1 cellular context compared by ENCODE assay signal in genomic region chr20:35447082-35447789, GRCh38.
TF ChIP-seq lines count a peak whose summit lies in the region.

No MANE protein-coding gene starts in this region.

TF ChIP-seq in HepG2, 621 proteins besides CTCF, POLR2A, EP300 and RAD21 (continued from another document and continues in another):
- TF ChIP-seq CEBPZ (IDR thresholded peaks at IDR 0.05; ENCODE audit: low read length) = no peak
- TF ChIP-seq SAP130 (CRISPR knock-in tag; IDR thresholded peaks at IDR 0.05; ENCODE audit: low read depth) = peak; percentile 65; the same call in 1 of the 2 replicates
- no peak for TF ChIP-seq ZNF136 (CRISPR knock-in tag; IDR thresholded peaks at IDR 0.05; ENCODE audit: low read depth)
- TF ChIP-seq FOXJ3 (CRISPR knock-in tag; IDR thresholded peaks at IDR 0.05; ENCODE audit: borderline replicate concordance) = no peak; the same call in 1 of the 2 replicates
- 0 out of 2 replicates have a peak, but pooled peaks have one; percentile 40 for TF ChIP-seq NCOA2 (CRISPR knock-in tag; IDR thresholded peaks at IDR 0.05)
- peak; percentile 57; the same call in 1 of the 2 replicates for TF ChIP-seq ZGPAT (CRISPR knock-in tag; IDR thresholded peaks at IDR 0.05)
- TF ChIP-seq ZFP36 (IDR thresholded peaks at IDR 0.05; ENCODE audit: borderline replicate concordance, low read depth, low read length, partially characterized antibody) = no peak
- TF ChIP-seq TRAFD1 (CRISPR knock-in tag; IDR thresholded peaks at IDR 0.05; ENCODE audit: borderline replicate concordance) = no peak
- no peak for TF ChIP-seq SIN3A (IDR thresholded peaks at IDR 0.05; ENCODE audit: borderline replicate concordance, low read depth, low read length)
- no peak for TF ChIP-seq ATF7-NPFF (CRISPR knock-in tag; IDR thresholded peaks at IDR 0.05; ENCODE audit: low read depth)
- no peak for TF ChIP-seq HNRNPL (IDR thresholded peaks at IDR 0.05; ENCODE audit: low read depth, low read length)
- no peak for TF ChIP-seq GTF2F1 (IDR thresholded peaks at IDR 0.05; ENCODE audit: low read length)
- TF ChIP-seq, protein P1, sequence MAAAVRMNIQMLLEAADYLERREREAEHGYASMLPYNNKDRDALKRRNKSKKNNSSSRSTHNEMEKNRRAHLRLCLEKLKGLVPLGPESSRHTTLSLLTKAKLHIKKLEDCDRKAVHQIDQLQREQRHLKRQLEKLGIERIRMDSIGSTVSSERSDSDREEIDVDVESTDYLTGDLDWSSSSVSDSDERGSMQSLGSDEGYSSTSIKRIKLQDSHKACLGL (CRISPR knock-in tag; IDR thresholded peaks at IDR 0.05) = no peak
- TF ChIP-seq RFXANK (CRISPR knock-in tag; IDR thresholded peaks at IDR 0.05) = no peak
- TF ChIP-seq KDM2A (CRISPR knock-in tag; IDR thresholded peaks at IDR 0.05; ENCODE audit: borderline replicate concordance, low read depth) = peak; percentile 79; the same call in 1 of the 2 replicates
- TF ChIP-seq HNRNPK (IDR thresholded peaks at IDR 0.05; ENCODE audit: low read depth, low read length, poor library complexity, severe bottlenecking) = no peak
- no peak for TF ChIP-seq SIX1 (CRISPR knock-in tag; IDR thresholded peaks at IDR 0.05; ENCODE audit: borderline replicate concordance)
- TF ChIP-seq ZNF543 (CRISPR knock-in tag; IDR thresholded peaks at IDR 0.05) = 0 out of 2 replicates have a peak, but pooled peaks have one; percentile 24
- no peak for TF ChIP-seq NAIF1 (CRISPR knock-in tag; IDR thresholded peaks at IDR 0.05; ENCODE audit: borderline replicate concordance)
- TF ChIP-seq REPIN1 (CRISPR knock-in tag; IDR thresholded peaks at IDR 0.05; ENCODE audit: borderline replicate concordance, low read depth) = peak; percentile 75; the same call in 1 of the 2 replicates
- TF ChIP-seq PHF5A (CRISPR knock-in tag; IDR thresholded peaks at IDR 0.05; ENCODE audit: low read depth, unreplicated experiment) = no peak
- TF ChIP-seq, protein P2, sequence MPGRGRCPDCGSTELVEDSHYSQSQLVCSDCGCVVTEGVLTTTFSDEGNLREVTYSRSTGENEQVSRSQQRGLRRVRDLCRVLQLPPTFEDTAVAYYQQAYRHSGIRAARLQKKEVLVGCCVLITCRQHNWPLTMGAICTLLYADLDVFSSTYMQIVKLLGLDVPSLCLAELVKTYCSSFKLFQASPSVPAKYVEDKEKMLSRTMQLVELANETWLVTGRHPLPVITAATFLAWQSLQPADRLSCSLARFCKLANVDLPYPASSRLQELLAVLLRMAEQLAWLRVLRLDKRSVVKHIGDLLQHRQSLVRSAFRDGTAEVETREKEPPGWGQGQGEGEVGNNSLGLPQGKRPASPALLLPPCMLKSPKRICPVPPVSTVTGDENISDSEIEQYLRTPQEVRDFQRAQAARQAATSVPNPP (CRISPR knock-in tag; IDR thresholded peaks at IDR 0.05) = no peak
- TF ChIP-seq TOE1 (CRISPR knock-in tag; IDR thresholded peaks at IDR 0.05) = no peak; the same call in 1 of the 2 replicates
- no peak for TF ChIP-seq ZNF296 (CRISPR knock-in tag; conservative IDR thresholded peaks at IDR 0.05)
- TF ChIP-seq ZNF33B (CRISPR knock-in tag; IDR thresholded peaks at IDR 0.05) = no peak
- TF ChIP-seq BORCS8-MEF2B (CRISPR knock-in tag; IDR thresholded peaks at IDR 0.05) = peak; percentile 35; the same call in 1 of the 2 replicates
- TF ChIP-seq U2AF1 (optimal IDR thresholded peaks at IDR 0.05; ENCODE audit: low read depth, low read length) = no peak
- no peak for TF ChIP-seq MAFF (IDR thresholded peaks at IDR 0.05; ENCODE audit: low read depth, low read length)
- no peak for TF ChIP-seq ATAD3A (CRISPR knock-in tag; IDR thresholded peaks at IDR 0.05)
- TF ChIP-seq KLF9 (CRISPR knock-in tag; IDR thresholded peaks at IDR 0.05; ENCODE audit: low read depth) = no peak
- peak; percentile 89 for TF ChIP-seq SMC3 (IDR thresholded peaks at IDR 0.05; ENCODE audit: low read length)
- no peak for TF ChIP-seq ZNF674 (CRISPR knock-in tag; IDR thresholded peaks at IDR 0.05; ENCODE audit: low read depth)
- no peak for TF ChIP-seq SAFB2 (CRISPR knock-in tag; IDR thresholded peaks at IDR 0.05; ENCODE audit: borderline replicate concordance, low read depth)
- TF ChIP-seq ZEB1 (IDR thresholded peaks at IDR 0.05; ENCODE audit: insufficient replicate concordance, low read depth) = no peak
- no peak for TF ChIP-seq ZNF326 (CRISPR knock-in tag; IDR thresholded peaks at IDR 0.05; ENCODE audit: borderline replicate concordance)
- no peak for TF ChIP-seq SRF (IDR thresholded peaks at IDR 0.05; ENCODE audit: low read depth, low read length)
- TF ChIP-seq, protein P3, sequence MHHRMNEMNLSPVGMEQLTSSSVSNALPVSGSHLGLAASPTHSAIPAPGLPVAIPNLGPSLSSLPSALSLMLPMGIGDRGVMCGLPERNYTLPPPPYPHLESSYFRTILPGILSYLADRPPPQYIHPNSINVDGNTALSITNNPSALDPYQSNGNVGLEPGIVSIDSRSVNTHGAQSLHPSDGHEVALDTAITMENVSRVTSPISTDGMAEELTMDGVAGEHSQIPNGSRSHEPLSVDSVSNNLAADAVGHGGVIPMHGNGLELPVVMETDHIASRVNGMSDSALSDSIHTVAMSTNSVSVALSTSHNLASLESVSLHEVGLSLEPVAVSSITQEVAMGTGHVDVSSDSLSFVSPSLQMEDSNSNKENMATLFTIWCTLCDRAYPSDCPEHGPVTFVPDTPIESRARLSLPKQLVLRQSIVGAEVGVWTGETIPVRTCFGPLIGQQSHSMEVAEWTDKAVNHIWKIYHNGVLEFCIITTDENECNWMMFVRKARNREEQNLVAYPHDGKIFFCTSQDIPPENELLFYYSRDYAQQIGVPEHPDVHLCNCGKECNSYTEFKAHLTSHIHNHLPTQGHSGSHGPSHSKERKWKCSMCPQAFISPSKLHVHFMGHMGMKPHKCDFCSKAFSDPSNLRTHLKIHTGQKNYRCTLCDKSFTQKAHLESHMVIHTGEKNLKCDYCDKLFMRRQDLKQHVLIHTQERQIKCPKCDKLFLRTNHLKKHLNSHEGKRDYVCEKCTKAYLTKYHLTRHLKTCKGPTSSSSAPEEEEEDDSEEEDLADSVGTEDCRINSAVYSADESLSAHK (CRISPR knock-in tag; IDR thresholded peaks at IDR 0.05; ENCODE audit: borderline replicate concordance) = no peak
- no peak for TF ChIP-seq MXI1 (IDR thresholded peaks at IDR 0.05; ENCODE audit: borderline replicate concordance, low read depth, low read length)
- TF ChIP-seq TAF1 (CRISPR knock-in tag; IDR thresholded peaks at IDR 0.05) = peak; percentile 33; the same call in 1 of the 2 replicates
- TF ChIP-seq MTA1 (CRISPR knock-in tag; IDR thresholded peaks at IDR 0.05; ENCODE audit: borderline replicate concordance) = no peak
- no peak for TF ChIP-seq MAFK (conservative IDR thresholded peaks at IDR 0.05 in 1 of 2, IDR thresholded peaks at IDR 0.05 in 1 of 2; ENCODE audit: low read length in 2 of 2)
- no peak for TF ChIP-seq IRX3 (CRISPR knock-in tag; IDR thresholded peaks at IDR 0.05; ENCODE audit: borderline replicate concordance, low read depth)
- no peak for TF ChIP-seq CENPT (CRISPR knock-in tag; IDR thresholded peaks at IDR 0.05; ENCODE audit: low read depth)
- no peak for TF ChIP-seq HHEX (CRISPR knock-in tag; IDR thresholded peaks at IDR 0.05)
- no peak for TF ChIP-seq ZSCAN30 (CRISPR knock-in tag; IDR thresholded peaks at IDR 0.05)
- TF ChIP-seq ZFP62 (CRISPR knock-in tag; IDR thresholded peaks at IDR 0.05) = no peak
- no peak for TF ChIP-seq ELF4 (CRISPR knock-in tag; IDR thresholded peaks at IDR 0.05; ENCODE audit: borderline replicate concordance)
- TF ChIP-seq JUNB (CRISPR knock-in tag; IDR thresholded peaks at IDR 0.05; ENCODE audit: borderline replicate concordance) = no peak
- peak; percentile 67; the same call in 1 of the 2 replicates for TF ChIP-seq ZFX (CRISPR knock-in tag; IDR thresholded peaks at IDR 0.05; ENCODE audit: low read depth)
- no peak for TF ChIP-seq ZNF7 (CRISPR knock-in tag; IDR thresholded peaks at IDR 0.05)
- TF ChIP-seq ZSCAN12 (CRISPR knock-in tag; IDR thresholded peaks at IDR 0.05) = no peak
- TF ChIP-seq TP53 (CRISPR knock-in tag; conservative IDR thresholded peaks at IDR 0.05) = no peak
- TF ChIP-seq, protein P4, sequence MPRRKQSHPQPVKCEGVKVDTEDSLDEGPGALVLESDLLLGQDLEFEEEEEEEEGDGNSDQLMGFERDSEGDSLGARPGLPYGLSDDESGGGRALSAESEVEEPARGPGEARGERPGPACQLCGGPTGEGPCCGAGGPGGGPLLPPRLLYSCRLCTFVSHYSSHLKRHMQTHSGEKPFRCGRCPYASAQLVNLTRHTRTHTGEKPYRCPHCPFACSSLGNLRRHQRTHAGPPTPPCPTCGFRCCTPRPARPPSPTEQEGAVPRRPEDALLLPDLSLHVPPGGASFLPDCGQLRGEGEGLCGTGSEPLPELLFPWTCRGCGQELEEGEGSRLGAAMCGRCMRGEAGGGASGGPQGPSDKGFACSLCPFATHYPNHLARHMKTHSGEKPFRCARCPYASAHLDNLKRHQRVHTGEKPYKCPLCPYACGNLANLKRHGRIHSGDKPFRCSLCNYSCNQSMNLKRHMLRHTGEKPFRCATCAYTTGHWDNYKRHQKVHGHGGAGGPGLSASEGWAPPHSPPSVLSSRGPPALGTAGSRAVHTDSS (CRISPR knock-in tag; conservative IDR thresholded peaks at IDR 0.05) = no peak
- no peak for TF ChIP-seq YEATS2 (CRISPR knock-in tag; IDR thresholded peaks at IDR 0.05; ENCODE audit: borderline replicate concordance)
- TF ChIP-seq DPF2 (CRISPR knock-in tag; IDR thresholded peaks at IDR 0.05; ENCODE audit: borderline replicate concordance, low read depth) = no peak
- TF ChIP-seq ZNF772 (CRISPR knock-in tag; IDR thresholded peaks at IDR 0.05) = no peak
- TF ChIP-seq ZBTB4 (CRISPR knock-in tag; IDR thresholded peaks at IDR 0.05; ENCODE audit: borderline replicate concordance) = no peak
- TF ChIP-seq DR1 (CRISPR knock-in tag; IDR thresholded peaks at IDR 0.05) = no peak
- no peak for TF ChIP-seq ZNF234 (CRISPR knock-in tag; conservative IDR thresholded peaks at IDR 0.05)
- TF ChIP-seq GATA4 (IDR thresholded peaks at IDR 0.05; ENCODE audit: borderline replicate concordance, low read depth) = no peak
